11 cellular contexts compared by ENCODE assay signal in genomic region chr4:156293657-156294297, GRCh38.
DNase-seq lines count a peak whose midpoint lies in the region; ATAC-seq, FAIRE-seq and TF ChIP-seq lines count a peak whose summit lies in the region.
"Had no signal": no experiment of that assay in that cellular context is flagged by ENCODE, and none has a peak within 500 bp of the region (broad histone marks: within the 10 kb centered on the region; RNA-seq: fewer than 3 reads in every experiment).

No MANE protein-coding gene starts in this region.

- no peaks in the 10 kb centered on the region for H3K27me3 Mint-ChIP-seq in activated T-helper 1 cell treated with anti-CD3 and anti-CD28 coated beads, Interleukin-12 subunit alpha, Interleukin-12 subunit beta, Interleukin-2, Interleukin-4 antibody, amounts not matched to agents 30 ng/mL and 10 ng/mL and 1 ng/mL, durations not matched to agents 14 hours and 24 hours and 36 hours (ENCODE audit: insufficient read depth)

- DNase-seq in HCEC 1CT (peak; percentile 68), NCI-H774 (lab: John Stamatoyannopoulos, UW) (peak; percentile 2), endothelial cell of umbilical vein (ENCODE audit: low read depth, low spot score) (peak; percentile 86), retinal pigment epithelial cell (ENCODE audit: low read depth) (peak; percentile 60)
- DNase-seq in activated T-helper 1 cell treated with anti-CD3 and anti-CD28 coated beads, Interleukin-12 subunit alpha, Interleukin-12 subunit beta, Interleukin-2, Interleukin-4 antibody, amounts not matched to agents 30 ng/mL and 10 ng/mL and 1 ng/mL, durations not matched to agents 14 hours and 24 hours and 36 hours (ENCODE audit: low spot score): no peak
- DNase-seq: activated effector memory CD4-positive, alpha-beta T cell treated with anti-CD3 and anti-CD28 coated beads, Interleukin-2, amount 50 U/mL, for 16 hours; NCI-H2227 treated with DMSO at 0.1 percent for 48 hours had no signal

- no peaks in the 10 kb centered on the region for H3K79me2 ChIP-seq in endothelial cell of umbilical vein (ENCODE audit: control insufficient read depth, insufficient read depth, low read length)

- peak overlapping the region; percentile 29 for H3K27ac ChIP-seq in endothelial cell of umbilical vein (ENCODE audit: insufficient read depth, low read depth, low read length)
- H3K27ac ChIP-seq: VCaP had no signal

- peak; percentile 69 for FAIRE-seq in endothelial cell of umbilical vein (lab: Jason Lieb, UNC)
- FAIRE-seq: endometrium had no signal

- no peaks in the 10 kb centered on the region for H3K9me3 ChIP-seq in endothelial cell of umbilical vein (replicated peaks; ENCODE audit: control insufficient read depth, insufficient read depth, low read length)

- H3K4me1 Mint-ChIP-seq in activated T-helper 1 cell treated with anti-CD3 and anti-CD28 coated beads, Interleukin-12 subunit alpha, Interleukin-12 subunit beta, Interleukin-2, Interleukin-4 antibody, amounts not matched to agents 30 ng/mL and 10 ng/mL and 1 ng/mL, durations not matched to agents 14 hours and 24 hours and 36 hours (ENCODE audit: low read depth): no peaks in the 10 kb centered on the region

- no peaks in the 10 kb centered on the region for H3K9me3 Mint-ChIP-seq in activated T-helper 1 cell treated with anti-CD3 and anti-CD28 coated beads, Interleukin-12 subunit alpha, Interleukin-12 subunit beta, Interleukin-2, Interleukin-4 antibody, amounts not matched to agents 30 ng/mL and 10 ng/mL and 1 ng/mL, durations not matched to agents 14 hours and 24 hours and 36 hours

- BruUV-seq in endothelial cell of umbilical vein (replicated peaks; lab: Mats Ljungman, UMichigan): no TSS peak

- H2AFZ ChIP-seq in endothelial cell of umbilical vein (ENCODE audit: low read depth, low read length): no peak overlapping the region

- intact Hi-C loops in endothelial cell of umbilical vein (cut with micrococcal nuclease): loop anchor here (1.0 to 10.0 kb wide), 4 partner anchors 675 to 924 kb away; no protein-coding TSS in a partner anchor
- intact Hi-C loops in activated T-helper 1 cell treated with anti-CD3 and anti-CD28 coated beads, Interleukin-12 subunit alpha, Interleukin-12 subunit beta, Interleukin-2, Interleukin-4 antibody, amounts not matched to agents 30 ng/mL and 10 ng/mL and 1 ng/mL, durations not matched to agents 14 hours and 24 hours and 36 hours (cut with micrococcal nuclease): no loop called here

- H3K36me3 ChIP-seq in endothelial cell of umbilical vein (ENCODE audit: control insufficient read depth in 2 of 2, extremely low read depth in 1 of 2, insufficient read depth in 2 of 2, low read length in 2 of 2): no peaks in the 10 kb centered on the region

- H3K4me3 ChIP-seq in endothelial cell of umbilical vein (replicated peaks in 1 of 3; ENCODE audit: insufficient read depth in 1 of 3, low read depth in 1 of 3, low read length in 3 of 3): no peak overlapping the region
- no peak overlapping the region for H3K4me3 ChIP-seq in retinal pigment epithelial cell (ENCODE audit: low read length)

- peaks cover 7% of the 10 kb centered on the region for H3K4me1 ChIP-seq in endothelial cell of umbilical vein (ENCODE audit: control insufficient read depth, extremely low read depth, insufficient read depth, low read length)

- no peak for TF ChIP-seq POLR2A in endothelial cell of umbilical vein (IDR thresholded peaks at IDR 0.05; ENCODE audit: low read depth, low read length)

- TF ChIP-seq CTCF in endothelial cell of umbilical vein (IDR thresholded peaks at IDR 0.05; ENCODE audit: extremely low read depth in 1 of 2, insufficient read depth in 1 of 2, low read depth in 1 of 2, low read length in 2 of 2): no peak
- TF ChIP-seq CTCF in retinal pigment epithelial cell (conservative IDR thresholded peaks at IDR 0.05; ENCODE audit: low read depth, low read length): no peak

- H3K27ac Mint-ChIP-seq in activated T-helper 1 cell treated with anti-CD3 and anti-CD28 coated beads, Interleukin-12 subunit alpha, Interleukin-12 subunit beta, Interleukin-2, Interleukin-4 antibody, amounts not matched to agents 30 ng/mL and 10 ng/mL and 1 ng/mL, durations not matched to agents 14 hours and 24 hours and 36 hours: no peak overlapping the region

- dilution Hi-C loops in endothelial cell of umbilical vein (cut with MboI; ENCODE audit: extremely low pct_ligation_motif_present, low sequenced_read_pairs): no loop called here

- CTCF ChIA-PET in endothelial cell of umbilical vein (lab: Charles Lee): interaction anchor here (1.1 to 2.4 kb wide), 4 partner anchors 9 to 1685 kb away, joined by 3 to 10 read pairs (median 6); partner anchors contain the start of gene CTSO

- H3K4me3 Mint-ChIP-seq in activated T-helper 1 cell treated with anti-CD3 and anti-CD28 coated beads, Interleukin-12 subunit alpha, Interleukin-12 subunit beta, Interleukin-2, Interleukin-4 antibody, amounts not matched to agents 30 ng/mL and 10 ng/mL and 1 ng/mL, durations not matched to agents 14 hours and 24 hours and 36 hours: no peak overlapping the region

- peak overlapping the region; percentile 27 for H3K4me2 ChIP-seq in endothelial cell of umbilical vein (ENCODE audit: insufficient read depth, low read length)

- ATAC-seq in GM19455 (IDR thresholded peaks at IDR 0.05; ENCODE audit: unreplicated experiment) (no peak), HG03097 (IDR thresholded peaks at IDR 0.05; ENCODE audit: low FRiP score, unreplicated experiment) (no peak)

- no peak overlapping the region for H3K9ac ChIP-seq in endothelial cell of umbilical vein (replicated peaks; ENCODE audit: extremely low read depth, insufficient read depth, low read length)

- no peaks in the 10 kb centered on the region for H3K36me3 Mint-ChIP-seq in activated T-helper 1 cell treated with anti-CD3 and anti-CD28 coated beads, Interleukin-12 subunit alpha, Interleukin-12 subunit beta, Interleukin-2, Interleukin-4 antibody, amounts not matched to agents 30 ng/mL and 10 ng/mL and 1 ng/mL, durations not matched to agents 14 hours and 24 hours and 36 hours (ENCODE audit: low read depth)

- no peaks in the 10 kb centered on the region for H4K20me1 ChIP-seq in endothelial cell of umbilical vein (replicated peaks; ENCODE audit: control insufficient read depth, extremely low read depth, insufficient read depth, low read length)

- H3K27me3 ChIP-seq in endothelial cell of umbilical vein (ENCODE audit: control insufficient read depth in 2 of 2, insufficient read depth in 2 of 2, low read length in 2 of 2): no peaks in the 10 kb centered on the region

- POLR2A ChIA-PET in endothelial cell of umbilical vein (lab: Charles Lee): interaction anchor here (0.6 kb wide), 2 partner anchors 17 to 481 kb away, joined by 3 read pairs; no protein-coding TSS in a partner anchor

- no peaks in the 10 kb centered on the region for H3K9me1 ChIP-seq in endothelial cell of umbilical vein (replicated peaks; ENCODE audit: control insufficient read depth, extremely low read depth, insufficient read depth, low read length)

TF ChIP-seq in endothelial cell of umbilical vein, 7 proteins besides CTCF, POLR2A, EP300 and RAD21:
- TF ChIP-seq EZH2 (IDR thresholded peaks at IDR 0.05; ENCODE audit: borderline replicate concordance, low read depth, low read length, severe bottlenecking) (no peak), MYC (IDR thresholded peaks at IDR 0.05; ENCODE audit: low read depth, low read length) (no peak), JUN (IDR thresholded peaks at IDR 0.05; ENCODE audit: borderline replicate concordance, insufficient read depth, insufficient read length, low read depth) (peak; percentile 84), FOS (IDR thresholded peaks at IDR 0.05; ENCODE audit: borderline replicate concordance, insufficient read depth, low read length) (peak; percentile 74)
